In genomic region chr4:18593297-18594002, GRCh38 we compare ENCODE assay signal across 8 cellular contexts.
DNase-seq lines count a peak whose midpoint lies in the region; ATAC-seq and TF ChIP-seq lines count a peak whose summit lies in the region.

No MANE protein-coding gene starts in this region.

- H3K27me3 ChIP-seq in body of pancreas (no peaks in the 10 kb centered on the region), iPS DF 6.9 (ENCODE audit: control insufficient read depth, insufficient read depth, low read length) (no peaks in the 10 kb centered on the region)

- ATAC-seq in HG02884 (IDR thresholded peaks at IDR 0.05; ENCODE audit: unreplicated experiment) (peak; percentile 73), body of pancreas (peak; percentile 59)

- in situ Hi-C loops in GM13977 (cut with MboI; ENCODE audit: low pct_unique_long_range_greater_than_20kb, low sequenced_read_pairs, unreplicated experiment): loop anchor here (25.0 kb wide), 2 partner anchors 781 to 1056 kb away; partner anchors contain the start of genes DCAF16 and NCAPG

- H3K36me3 ChIP-seq in body of pancreas (replicated peaks in 1 of 2; ENCODE audit: insufficient read depth in 1 of 2, low read depth in 2 of 2): no peaks in the 10 kb centered on the region
- H3K36me3 ChIP-seq in iPS DF 6.9 (ENCODE audit: control insufficient read depth, insufficient read depth, low read length): no peaks in the 10 kb centered on the region

- H3K4me1 ChIP-seq in body of pancreas (peaks cover 3% of the 10 kb centered on the region), iPS DF 6.9 (ENCODE audit: control insufficient read depth, insufficient read depth, low read length) (no peaks in the 10 kb centered on the region)

- peak; percentile 23 for DNase-seq in 8988T
- peak; percentile 60 for DNase-seq in GM13977 (ENCODE audit: low spot score)
- peak; percentile 44 for DNase-seq in NCI-H146 treated with DMSO at 0.1 percent for 48 hours (lab: John Stamatoyannopoulos, UW; ENCODE audit: unreplicated experiment)
- peak; percentile 6 for DNase-seq in T-helper 22 cell (ENCODE audit: low read depth)
- DNase-seq in body of pancreas: peak; percentile 57 to 67 (median 64)
- DNase-seq in iPS DF 6.9 (ENCODE audit: low read depth, low spot score): peak; percentile 81
- DNase-seq in stimulated activated CD4-positive, alpha-beta T cell treated with anti-CD3 and anti-CD28 coated beads, Interleukin-12 subunit alpha, Interleukin-12 subunit beta, amount 100 ng/mL, for 24 hours (ENCODE audit: low read depth in 2 of 2): peak; percentile 8 to 13

- H3K27ac ChIP-seq in body of pancreas: no peak overlapping the region
- no peak overlapping the region for H3K27ac ChIP-seq in iPS DF 6.9 (ENCODE audit: low read length)

- TF ChIP-seq CTCF in GM13977 (IDR thresholded peaks at IDR 0.05; ENCODE audit: extremely low read depth, insufficient read depth, missing control alignments): peak; percentile 84
- peak; percentile 59 to 85 (median 82) for TF ChIP-seq CTCF in body of pancreas (IDR thresholded peaks at IDR 0.05)

- no peak overlapping the region for H3K4me3 ChIP-seq in body of pancreas
- no peak overlapping the region for H3K4me3 ChIP-seq in iPS DF 6.9 (ENCODE audit: low read length)

- intact Hi-C loops in body of pancreas (cut with DNase I): loop anchor here (10.0 kb wide), 2 partner anchors 779 to 1039 kb away; partner anchors contain the start of genes DCAF16 and NCAPG

- WGBS in body of pancreas, 2 donors: 3 to 4% methylated on average over 12 of the region's 12 CpGs
- WGBS in iPS DF 6.9 (ENCODE audit: insufficient coverage, insufficient read length): no CpG with 5 or more reads among the region's 12 CpGs

- TF ChIP-seq POLR2A in body of pancreas (IDR thresholded peaks at IDR 0.05): no peak

- H3K9me3 ChIP-seq in body of pancreas (no peaks in the 10 kb centered on the region), iPS DF 6.9 (ENCODE audit: control insufficient read depth, insufficient read depth, low read length) (no peaks in the 10 kb centered on the region)

Comparison
In these comparisons a context has a peak if more than half of its experiments do, and no peak if none do; other contexts are left out.
1. DNase-seq: peak in every context shown above with its lines; median percentile 81 in iPS DF 6.9; 64 in body of pancreas; 60 in GM13977; 44 in NCI-H146 treated with DMSO at 0.1 percent for 48 hours; 23 in 8988T; 10 in stimulated activated CD4-positive, alpha-beta T cell treated with anti-CD3 and anti-CD28 coated beads, Interleukin-12 subunit alpha, Interleukin-12 subunit beta, amount 100 ng/mL, for 24 hours; 6 in T-helper 22 cell.